Comparison of ENCODE assay signal across 29 cellular contexts in the genomic region with DNA sequence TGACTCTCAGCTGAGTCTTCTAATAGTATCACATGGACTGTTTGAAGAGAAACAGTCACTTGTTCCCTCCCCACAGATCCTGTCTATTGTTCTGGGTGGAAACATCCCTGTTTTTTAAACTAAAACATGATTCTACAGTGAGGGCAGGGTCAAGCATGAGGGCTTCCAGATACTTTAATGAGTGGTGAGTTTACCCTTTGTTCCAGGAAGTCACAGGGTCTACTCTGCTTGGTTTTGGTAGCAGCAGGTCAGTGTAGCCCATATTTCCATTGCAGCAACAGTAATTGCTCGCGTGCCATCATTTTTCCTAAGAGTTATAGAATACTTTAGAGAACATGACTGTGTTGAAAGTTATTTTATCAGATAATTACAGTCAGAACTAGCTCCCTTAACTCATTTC.
"Had no signal": no experiment of that assay in that cellular context is flagged by ENCODE, and none has a peak within 500 bp of the region (broad histone marks: within the 10 kb centered on the region; RNA-seq: fewer than 3 reads in every experiment).

No MANE protein-coding gene starts in this region.

- H3K9me3 ChIP-seq: adrenal gland, body of pancreas had no signal

- H3K4me1 ChIP-seq: adrenal gland, breast epithelium had no signal

- H3K27me3 ChIP-seq: adrenal gland, body of pancreas, brain microvascular endothelial cell, breast epithelium had no signal

- H3K27ac ChIP-seq: adrenal gland, body of pancreas, brain microvascular endothelial cell, breast epithelium, VCaP had no signal

- H3K36me3 ChIP-seq: adrenal gland, brain microvascular endothelial cell, breast epithelium had no signal

- H3K4me3 ChIP-seq: adrenal gland, body of pancreas, breast epithelium had no signal

- DNase-seq: activated B cell treated with CpG ODN at 0.5 μM for 24 hours; activated CD4-positive, alpha-beta memory T cell treated with anti-CD3 and anti-CD28 coated beads for 36 hours; activated CD4-positive, alpha-beta T cell treated with anti-CD3 and anti-CD28 coated beads for 4 hours; activated CD4-positive, alpha-beta T cell treated with anti-CD3 and anti-CD28 coated beads, Interleukin-2, amount 50 U/mL, for 1 hour; activated CD4-positive, alpha-beta T cell treated with anti-CD3 and anti-CD28 coated beads, Interleukin-2, amount 50 U/mL, for 4 hours; activated CD4-positive, CD25-positive, alpha-beta regulatory T cell treated with anti-CD3 and anti-CD28 coated beads, Interleukin-2, amount 50 U/mL, for 72 hours; activated CD8-positive, alpha-beta memory T cell treated with anti-CD3 and anti-CD28 coated beads, Interleukin-2, amount 50 U/mL, for 4 hours; activated CD8-positive, alpha-beta T cell treated with anti-CD3 and anti-CD28 coated beads for 36 hours; activated effector memory CD4-positive, alpha-beta T cell treated with anti-CD3 and anti-CD28 coated beads, Interleukin-2, amount 50 U/mL, for 16 hours; activated gamma-delta T cell treated with Interleukin-2 at 50 U/mL for 16 hours; activated naive CD4-positive, alpha-beta T cell; activated naive CD4-positive, alpha-beta T cell treated with anti-CD3 and anti-CD28 coated beads for 36 hours; activated naive CD4-positive, alpha-beta T cell treated with anti-CD3 and anti-CD28 coated beads, Interleukin-2, amount 50 U/mL, for 16 hours; activated naive CD8-positive, alpha-beta T cell treated with anti-CD3 and anti-CD28 coated beads for 36 hours; activated T-cell treated with anti-CD3 and anti-CD28 coated beads for 4 hours; activated T-cell treated with anti-CD3 and anti-CD28 coated beads, Interleukin-2, amount 50 U/mL, for 1 hour; activated T-cell treated with anti-CD3 and anti-CD28 coated beads, Interleukin-2, amount 50 U/mL, for 4 hours; activated T-cell treated with anti-CD3 and anti-CD28 coated beads, Interleukin-2, amount 50 U/mL, for 72 hours; adrenal gland; amniotic stem cell; aorta; body of pancreas; brain microvascular endothelial cell; central memory CD4-positive, alpha-beta T cell; T-helper 1 cell; T-helper 2 cell; T-helper 9 cell had no signal
